In genomic region chr6:105485456-105485855, GRCh38 we compare ENCODE assay signal across 9 cellular contexts.
DNase-seq lines count a peak whose midpoint lies in the region; ATAC-seq, FAIRE-seq and TF ChIP-seq lines count a peak whose summit lies in the region.
"Had no signal": no experiment of that assay in that cellular context is flagged by ENCODE, and none has a peak within 500 bp of the region (broad histone marks: within the 10 kb centered on the region; RNA-seq: fewer than 3 reads in every experiment).

No MANE protein-coding gene starts in this region.

- H3K27ac Mint-ChIP-seq in T-helper 17 cell, result peak overlapping the region; percentile 29

- peaks cover 2% of the 10 kb centered on the region for H3K36me3 Mint-ChIP-seq in T-helper 17 cell (ENCODE audit: low read depth)

- no peak overlapping the region for H3K4me3 Mint-ChIP-seq in T-helper 17 cell
- H3K4me3 Mint-ChIP-seq: naive thymus-derived CD4-positive, alpha-beta T cell had no signal

- H3K27ac ChIP-seq in sigmoid colon (no peak overlapping the region), thyroid gland (no peak overlapping the region)

- H3K9me3 ChIP-seq in T-helper 17 cell (ENCODE audit: control insufficient read depth, low read length, poor library complexity, severe bottlenecking) (no peaks in the 10 kb centered on the region), sigmoid colon (no peaks in the 10 kb centered on the region), thyroid gland (no peaks in the 10 kb centered on the region)

- ATAC-seq in GM21381 (IDR thresholded peaks at IDR 0.05; ENCODE audit: unreplicated experiment) (peak; percentile 42), HG03354 (IDR thresholded peaks at IDR 0.05; ENCODE audit: poor library complexity, severe bottlenecking, unreplicated experiment) (peak; percentile 65), T-helper 17 cell (no peak)

- H3K27me3 ChIP-seq in sigmoid colon (no peaks in the 10 kb centered on the region), thyroid gland (no peaks in the 10 kb centered on the region)

- H3K4me1 ChIP-seq in sigmoid colon (peaks cover 0 to 22% (median 12%) of the 10 kb centered on the region in 4 donors), thyroid gland (no peaks in the 10 kb centered on the region)

- H3K36me3 ChIP-seq in sigmoid colon, result no peaks in the 10 kb centered on the region
- no peaks in the 10 kb centered on the region for H3K36me3 ChIP-seq in thyroid gland

- peak; percentile 63 for FAIRE-seq in GM12891 (lab: Jason Lieb, UNC)

- TF ChIP-seq POLR2A in GM12891 (IDR thresholded peaks at IDR 0.05; ENCODE audit: low read depth, low read length) (no peak), sigmoid colon (IDR thresholded peaks at IDR 0.05) (no peak), thyroid gland (IDR thresholded peaks at IDR 0.05) (no peak)

- 34 to 52% methylated on average over 5 of the region's 5 CpGs for WGBS in sigmoid colon, 2 donors
- WGBS in thyroid gland, 2 donors, result 59 to 70% methylated on average over 5 of the region's 5 CpGs

- no peak overlapping the region for H3K4me3 ChIP-seq in sigmoid colon
- H3K4me3 ChIP-seq in thyroid gland (replicated peaks in 1 of 3), result no peak overlapping the region

- H3K27me3 Mint-ChIP-seq in T-helper 17 cell, result peaks cover 6% of the 10 kb centered on the region

- peaks cover 33% of the 10 kb centered on the region for H3K4me1 Mint-ChIP-seq in T-helper 17 cell

- TF ChIP-seq CTCF in sigmoid colon (IDR thresholded peaks at IDR 0.05) (no peak), thyroid gland (IDR thresholded peaks at IDR 0.05) (no peak)

- DNase-seq in GM12891 (ENCODE audit: insufficient read length, low spot score) (no peak), T-helper 17 cell (no peak), sigmoid colon (no peak), GF-D8 (lab: John Stamatoyannopoulos, UW) (no peak), thyroid gland (no peak)
- DNase-seq in stimulated activated naive CD4-positive, alpha-beta T cell (lab: John Stamatoyannopoulos, UW), result no peak

- no peak for TF ChIP-seq EP300 in sigmoid colon (IDR thresholded peaks at IDR 0.05)

- intact Hi-C loops in sigmoid colon (cut with DNase I), result loop anchor here (10.0 kb wide), 2 partner anchors 509 to 609 kb away; no protein-coding TSS in a partner anchor
- intact Hi-C loops in thyroid gland (cut with DNase I), result no loop called here

TF ChIP-seq in GM12891, 5 proteins besides CTCF, POLR2A, EP300 and RAD21:
- no peak for TF ChIP-seq POU2F2 (IDR thresholded peaks at IDR 0.05; ENCODE audit: low read depth, low read length)
- no peak for TF ChIP-seq PAX5 (IDR thresholded peaks at IDR 0.05; ENCODE audit: insufficient read depth, low read length, severe bottlenecking)
- TF ChIP-seq SPI1 (IDR thresholded peaks at IDR 0.05; ENCODE audit: low read depth, low read length), result no peak
- TF ChIP-seq POLR2AphosphoS5 (IDR thresholded peaks at IDR 0.05; ENCODE audit: low read depth, low read length), result no peak
- no peak for TF ChIP-seq TAF1 (IDR thresholded peaks at IDR 0.05; ENCODE audit: low read depth, low read length)
